20 cellular contexts compared by ENCODE assay signal in the genomic region with DNA sequence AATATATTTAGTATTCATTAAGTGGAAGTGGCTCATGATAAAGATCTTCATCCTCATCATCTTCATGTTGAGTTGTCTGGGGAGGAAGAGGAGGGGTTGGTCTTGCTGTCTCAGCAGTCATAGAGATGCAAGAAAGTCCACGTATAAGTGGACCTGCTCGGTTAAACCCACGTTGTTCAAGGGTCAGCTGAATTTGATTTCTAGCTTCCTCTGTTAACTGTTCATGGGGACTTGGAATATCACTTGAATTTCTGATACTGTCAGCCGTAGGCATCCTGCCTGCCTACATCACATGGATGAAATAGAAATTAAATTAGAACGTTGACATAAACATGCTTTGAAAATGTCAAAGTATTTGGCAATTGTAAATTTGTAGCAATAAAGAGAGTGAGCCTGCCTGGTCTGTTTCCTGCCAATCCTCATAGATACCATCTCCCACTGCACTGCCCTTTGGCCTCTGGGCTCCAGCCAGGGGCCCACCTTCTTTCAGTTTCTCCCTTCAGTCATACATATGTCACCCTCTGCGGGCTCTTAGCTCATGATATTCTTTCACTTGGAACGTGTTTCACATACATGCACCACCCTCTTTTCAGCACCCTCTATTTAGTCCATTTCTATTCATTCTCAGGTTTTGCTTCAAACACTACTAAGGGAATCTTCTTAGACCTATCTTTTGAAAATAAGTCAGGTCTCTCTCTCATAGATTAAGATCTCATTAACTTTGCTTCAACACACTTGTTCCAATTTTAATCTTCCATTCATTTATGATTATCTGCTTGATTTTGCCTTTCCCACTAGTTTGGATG.
A peak's percentile ranks its signal among the peaks of the same experiment; 100 is the strongest.
DNase-seq lines count a peak whose midpoint lies in the region; ATAC-seq and TF ChIP-seq lines count a peak whose summit lies in the region.
"Had no signal": no experiment of that assay in that cellular context is flagged by ENCODE, and none has a peak within 500 bp of the region (broad histone marks: within the 10 kb centered on the region; RNA-seq: fewer than 3 reads in every experiment).

No MANE protein-coding gene starts in this region.

- peak; percentile 38 for DNase-seq in OCI-M1 (lab: John Stamatoyannopoulos, UW)
- peak; percentile 37 for DNase-seq in kidney tubule cell (ENCODE audit: low spot score)
- peak; percentile 54 for DNase-seq in transverse colon
- no peak for DNase-seq in amygdala (lab: John Stamatoyannopoulos, UW)
- no peak for DNase-seq in NCI-H1694 (lab: John Stamatoyannopoulos, UW)
- DNase-seq: ACHN, AML-193, COR-L47, EL, IMR-90, Karpas-422, NCI-H1105 treated with DMSO at 0.1 percent for 48 hours, NCI-H187, NCI-H226, NCI-H526 treated with DMSO at 0.1 percent for 48 hours, SK-N-SH, T-cell had no signal

- no peaks in the 10 kb centered on the region for H3K4me1 ChIP-seq in transverse colon

- no peaks in the 10 kb centered on the region for H3K36me3 ChIP-seq in transverse colon

- no peak for TF ChIP-seq CTCF in transverse colon (IDR thresholded peaks at IDR 0.05)

- no peak overlapping the region for H3K4me3 ChIP-seq in transverse colon

- in situ Hi-C loops in transverse colon (cut with MboI; ENCODE audit: low pct_ligation_motif_present in 1 of 4, low pct_unique_long_range_greater_than_20kb in 1 of 4, low sequenced_read_pairs in 3 of 4), result no loop called here

- no peak for TF ChIP-seq POLR2A in transverse colon (IDR thresholded peaks at IDR 0.05)

- no peaks in the 10 kb centered on the region for H3K9me3 ChIP-seq in transverse colon
- H3K9me3 ChIP-seq: SK-N-SH had no signal

- ATAC-seq in GM19324 (IDR thresholded peaks at IDR 0.05; ENCODE audit: low FRiP score, unreplicated experiment) (peak; percentile 85), HG02852 (IDR thresholded peaks at IDR 0.05; ENCODE audit: unreplicated experiment) (no peak)
- ATAC-seq: Right ventricle myocardium inferior, T-cell had no signal

- no peaks in the 10 kb centered on the region for H3K27me3 ChIP-seq in transverse colon

- H3K27ac ChIP-seq in transverse colon, result peak overlapping the region in 1 of 4 donors; percentile 14

- TF ChIP-seq EP300 in transverse colon (IDR thresholded peaks at IDR 0.05; ENCODE audit: low read depth), result no peak

- WGBS in transverse colon (ENCODE audit: low coverage in 1 of 2), 2 donors, result 43 to 55% methylated on average over 4 to 7 of the region's 7 CpGs

- intact Hi-C loops in transverse colon (cut with DNase I; ENCODE audit: low total_unique reads), result no loop called here

Comparison
In these comparisons a context has a peak if more than half of its experiments do, and no peak if none do; other contexts are left out.
1. DNase-seq: peak in OCI-M1 (single experiment), kidney tubule cell (single experiment) and transverse colon (single experiment); none in amygdala (0 of 56) and NCI-H1694 (single experiment).